Comparison of ENCODE assay signal across 1 cellular context in the genomic region with DNA sequence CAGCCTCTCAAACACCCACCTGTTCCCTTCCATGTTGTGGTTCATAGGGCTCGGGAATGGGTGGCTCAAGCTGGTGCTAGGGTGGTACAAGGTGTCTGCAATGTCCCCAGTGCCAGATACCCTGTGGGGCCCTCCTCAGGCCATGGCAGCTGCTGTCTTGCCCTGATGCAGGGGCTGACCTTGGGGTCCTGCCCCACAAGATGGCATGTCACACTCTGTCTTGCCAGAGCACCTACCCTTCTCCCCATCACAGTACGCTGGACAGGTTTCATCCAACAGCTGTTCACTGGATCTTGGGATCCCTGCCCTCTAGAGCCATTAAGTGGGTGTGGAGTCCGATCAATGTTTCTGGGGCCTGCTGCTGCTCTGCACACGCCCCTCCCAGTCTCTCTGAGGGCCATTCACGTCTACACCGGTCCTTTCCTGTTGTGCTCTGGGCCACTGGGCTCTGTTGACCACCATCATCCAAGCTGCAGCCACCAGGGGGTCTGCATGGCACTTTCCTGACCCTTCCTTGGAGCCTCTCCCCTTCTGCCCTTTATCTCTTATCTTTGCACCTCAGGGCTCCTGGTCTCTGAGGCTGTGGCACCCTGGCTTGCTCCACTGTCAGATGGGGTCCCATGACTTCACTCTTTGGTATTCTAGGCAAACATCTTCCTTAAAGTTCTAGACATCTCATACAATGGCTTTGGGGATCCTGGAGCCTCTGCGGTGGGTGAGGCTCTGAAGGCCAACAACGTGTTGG.
TF ChIP-seq lines count a peak whose summit lies in the region.

No MANE protein-coding gene starts in this region.

TF ChIP-seq in K562, 482 proteins besides CTCF, POLR2A, EP300 and RAD21 (continued from another document and continues in another):
- TF ChIP-seq, protein P1, sequence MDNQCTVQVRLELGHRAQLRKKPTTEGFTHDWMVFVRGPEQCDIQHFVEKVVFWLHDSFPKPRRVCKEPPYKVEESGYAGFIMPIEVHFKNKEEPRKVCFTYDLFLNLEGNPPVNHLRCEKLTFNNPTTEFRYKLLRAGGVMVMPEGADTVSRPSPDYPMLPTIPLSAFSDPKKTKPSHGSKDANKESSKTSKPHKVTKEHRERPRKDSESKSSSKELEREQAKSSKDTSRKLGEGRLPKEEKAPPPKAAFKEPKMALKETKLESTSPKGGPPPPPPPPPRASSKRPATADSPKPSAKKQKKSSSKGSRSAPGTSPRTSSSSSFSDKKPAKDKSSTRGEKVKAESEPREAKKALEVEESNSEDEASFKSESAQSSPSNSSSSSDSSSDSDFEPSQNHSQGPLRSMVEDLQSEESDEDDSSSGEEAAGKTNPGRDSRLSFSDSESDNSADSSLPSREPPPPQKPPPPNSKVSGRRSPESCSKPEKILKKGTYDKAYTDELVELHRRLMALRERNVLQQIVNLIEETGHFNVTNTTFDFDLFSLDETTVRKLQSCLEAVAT (IDR thresholded peaks at IDR 0.05): no peak
- TF ChIP-seq MED1 (CRISPR knock-in tag; IDR thresholded peaks at IDR 0.05; ENCODE audit: borderline replicate concordance) (peak; percentile 86; the same call in 1 of the 2 replicates), PHB2 (IDR thresholded peaks at IDR 0.05; ENCODE audit: low read depth) (no peak), ZNF280A (IDR thresholded peaks at IDR 0.05; ENCODE audit: low read depth, partially characterized antibody) (no peak), EP400 (IDR thresholded peaks at IDR 0.05) (no peak), GTF2A2 (tag; IDR thresholded peaks at IDR 0.05) (no peak), SPI1 (IDR thresholded peaks at IDR 0.05; ENCODE audit: borderline replicate concordance, low read depth, low read length) (no peak), ZNF75A (CRISPR knock-in tag; IDR thresholded peaks at IDR 0.05) (no peak), ZNF282 (CRISPR knock-in tag; IDR thresholded peaks at IDR 0.05) (no peak), HMGXB4 (CRISPR knock-in tag; IDR thresholded peaks at IDR 0.05) (no peak), CREB1 (IDR thresholded peaks at IDR 0.05) (no peak), CREB1 (CRISPR knock-in tag; IDR thresholded peaks at IDR 0.05) (no peak), MTF1 (CRISPR knock-in tag; IDR thresholded peaks at IDR 0.05; ENCODE audit: borderline replicate concordance) (no peak), ZNF780A (CRISPR knock-in tag; IDR thresholded peaks at IDR 0.05) (no peak), PTRF (tag; IDR thresholded peaks at IDR 0.05) (no peak), JUNB (CRISPR knock-in tag; conservative IDR thresholded peaks at IDR 0.05) (no peak), ZNF239 (CRISPR knock-in tag; IDR thresholded peaks at IDR 0.05) (no peak), E2F5 (CRISPR knock-in tag; IDR thresholded peaks at IDR 0.05) (no peak), CHD2 (IDR thresholded peaks at IDR 0.05; ENCODE audit: low read depth, low read length) (no peak), CREB3 (tag; conservative IDR thresholded peaks at IDR 0.05; ENCODE audit: low read depth) (no peak), JUN (IDR thresholded peaks at IDR 0.05; ENCODE audit: borderline replicate concordance, low read depth, low read length) (no peak), JUN (CRISPR knock-in tag; IDR thresholded peaks at IDR 0.05; ENCODE audit: borderline replicate concordance) (no peak), RCOR1 (IDR thresholded peaks at IDR 0.05; ENCODE audit: borderline replicate concordance in 1 of 2, low read depth in 2 of 2, low read length in 2 of 2) (no peak), KAT8 (IDR thresholded peaks at IDR 0.05; ENCODE audit: low read depth) (no peak), RNF2 (IDR thresholded peaks at IDR 0.05) (no peak), MCM3 (IDR thresholded peaks at IDR 0.05) (peak; percentile 45; the same call in 1 of the 2 replicates), SMAD1 (IDR thresholded peaks at IDR 0.05; ENCODE audit: low read depth, low read length, partially characterized antibody) (no peak), BMI1 (IDR thresholded peaks at IDR 0.05; ENCODE audit: low read length) (no peak), BRCA1 (IDR thresholded peaks at IDR 0.05) (no peak), BRCA1 (CRISPR knock-in tag; IDR thresholded peaks at IDR 0.05) (no peak), ZNF134 (CRISPR knock-in tag; conservative IDR thresholded peaks at IDR 0.05) (no peak), E2F4 (CRISPR knock-in tag; IDR thresholded peaks at IDR 0.05; ENCODE audit: low read depth) (no peak), CCAR2 (IDR thresholded peaks at IDR 0.05; ENCODE audit: low read depth, low read length) (no peak), ZNF766 (CRISPR knock-in tag; conservative IDR thresholded peaks at IDR 0.05) (no peak), RBBP5 (IDR thresholded peaks at IDR 0.05; ENCODE audit: borderline replicate concordance, insufficient read depth, low read length, poor library complexity, severe bottlenecking) (no peak), YY1 (IDR thresholded peaks at IDR 0.05; ENCODE audit: borderline replicate concordance in 1 of 3, control insufficient read depth in 1 of 3, extremely low read depth in 1 of 3, insufficient read depth in 3 of 3, insufficient read length in 1 of 3, insufficient replicate concordance in 2 of 3, low read depth in 1 of 3, low read length in 2 of 3) (no peak), SREBF2 (CRISPR knock-in tag; IDR thresholded peaks at IDR 0.05) (no peak), L3MBTL2 (IDR thresholded peaks at IDR 0.05) (no peak), HIVEP1 (CRISPR knock-in tag; IDR thresholded peaks at IDR 0.05) (no peak), ZNF609 (CRISPR knock-in tag; IDR thresholded peaks at IDR 0.05; ENCODE audit: borderline replicate concordance) (no peak), BCL6 (CRISPR knock-in tag; IDR thresholded peaks at IDR 0.05) (no peak), EHMT2 (IDR thresholded peaks at IDR 0.05) (no peak), SETDB1 (IDR thresholded peaks at IDR 0.05; ENCODE audit: low read length) (no peak), MTA3 (IDR thresholded peaks at IDR 0.05; ENCODE audit: borderline replicate concordance) (no peak)
- TF ChIP-seq, protein P2, sequence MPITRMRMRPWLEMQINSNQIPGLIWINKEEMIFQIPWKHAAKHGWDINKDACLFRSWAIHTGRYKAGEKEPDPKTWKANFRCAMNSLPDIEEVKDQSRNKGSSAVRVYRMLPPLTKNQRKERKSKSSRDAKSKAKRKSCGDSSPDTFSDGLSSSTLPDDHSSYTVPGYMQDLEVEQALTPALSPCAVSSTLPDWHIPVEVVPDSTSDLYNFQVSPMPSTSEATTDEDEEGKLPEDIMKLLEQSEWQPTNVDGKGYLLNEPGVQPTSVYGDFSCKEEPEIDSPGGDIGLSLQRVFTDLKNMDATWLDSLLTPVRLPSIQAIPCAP (CRISPR knock-in tag; IDR thresholded peaks at IDR 0.05; ENCODE audit: borderline replicate concordance): no peak
- TF ChIP-seq, protein P3, sequence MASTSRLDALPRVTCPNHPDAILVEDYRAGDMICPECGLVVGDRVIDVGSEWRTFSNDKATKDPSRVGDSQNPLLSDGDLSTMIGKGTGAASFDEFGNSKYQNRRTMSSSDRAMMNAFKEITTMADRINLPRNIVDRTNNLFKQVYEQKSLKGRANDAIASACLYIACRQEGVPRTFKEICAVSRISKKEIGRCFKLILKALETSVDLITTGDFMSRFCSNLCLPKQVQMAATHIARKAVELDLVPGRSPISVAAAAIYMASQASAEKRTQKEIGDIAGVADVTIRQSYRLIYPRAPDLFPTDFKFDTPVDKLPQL (IDR thresholded peaks at IDR 0.05; ENCODE audit: extremely low read depth, insufficient read length): no peak
- TF ChIP-seq, protein P4, sequence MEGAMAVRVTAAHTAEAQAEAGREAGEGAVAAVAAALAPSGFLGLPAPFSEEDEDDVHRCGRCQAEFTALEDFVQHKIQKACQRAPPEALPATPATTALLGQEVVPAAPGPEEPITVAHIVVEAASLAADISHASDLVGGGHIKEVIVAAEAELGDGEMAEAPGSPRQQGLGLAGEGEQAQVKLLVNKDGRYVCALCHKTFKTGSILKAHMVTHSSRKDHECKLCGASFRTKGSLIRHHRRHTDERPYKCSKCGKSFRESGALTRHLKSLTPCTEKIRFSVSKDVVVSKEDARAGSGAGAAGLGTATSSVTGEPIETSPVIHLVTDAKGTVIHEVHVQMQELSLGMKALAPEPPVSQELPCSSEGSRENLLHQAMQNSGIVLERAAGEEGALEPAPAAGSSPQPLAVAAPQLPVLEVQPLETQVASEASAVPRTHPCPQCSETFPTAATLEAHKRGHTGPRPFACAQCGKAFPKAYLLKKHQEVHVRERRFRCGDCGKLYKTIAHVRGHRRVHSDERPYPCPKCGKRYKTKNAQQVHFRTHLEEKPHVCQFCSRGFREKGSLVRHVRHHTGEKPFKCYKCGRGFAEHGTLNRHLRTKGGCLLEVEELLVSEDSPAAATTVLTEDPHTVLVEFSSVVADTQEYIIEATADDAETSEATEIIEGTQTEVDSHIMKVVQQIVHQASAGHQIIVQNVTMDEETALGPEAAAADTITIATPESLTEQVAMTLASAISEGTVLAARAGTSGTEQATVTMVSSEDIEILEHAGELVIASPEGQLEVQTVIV (CRISPR knock-in tag; IDR thresholded peaks at IDR 0.05; ENCODE audit: borderline replicate concordance): peak; percentile 26; the same call in 1 of the 2 replicates
